ENCODE assay signal across 10 cellular contexts in genomic region chr15:64247535-64247905, GRCh38.
DNase-seq lines count a peak whose midpoint lies in the region; ATAC-seq and TF ChIP-seq lines count a peak whose summit lies in the region.
"Had no signal": no experiment of that assay in that cellular context is flagged by ENCODE, and none has a peak within 500 bp of the region (broad histone marks: within the 10 kb centered on the region; RNA-seq: fewer than 3 reads in every experiment).

No MANE protein-coding gene starts in this region.

- peaks cover 4 to 9% of the 10 kb centered on the region in 2 donors for H3K4me1 ChIP-seq in left lung
- H3K4me1 ChIP-seq in subcutaneous abdominal adipose tissue (ENCODE audit: control insufficient read depth in 5 of 5, insufficient read depth in 5 of 5, low read length in 5 of 5) = peaks cover 2 to 17% (median 15%) of the 10 kb centered on the region in 5 donors

- H3K27me3 ChIP-seq in left lung (no peaks in the 10 kb centered on the region), subcutaneous abdominal adipose tissue (ENCODE audit: control insufficient read depth in 5 of 5, insufficient read depth in 4 of 5, low read length in 5 of 5) (no peaks in the 10 kb centered on the region)

- H3K4me3 ChIP-seq in left lung = no peak overlapping the region
- no peak overlapping the region for H3K4me3 ChIP-seq in subcutaneous abdominal adipose tissue (ENCODE audit: low read depth in 1 of 5, low read length in 5 of 5)

- H3K9me3 ChIP-seq in left lung (no peaks in the 10 kb centered on the region), subcutaneous abdominal adipose tissue (ENCODE audit: control insufficient read depth in 5 of 5, low read length in 5 of 5) (no peaks in the 10 kb centered on the region)

- peak overlapping the region; percentile 81 for H3K27ac Mint-ChIP-seq in T-helper 2 cell treated with Interferon-gamma antibody and Interleukin-4, amounts not matched to agents 5 μg/mL and 100 μg/mL, for 36 hours
- H3K27ac Mint-ChIP-seq in activated T-helper 2 cell treated with anti-CD3 and anti-CD28 coated beads, Interferon-gamma antibody, Interleukin-2, Interleukin-4, amounts not matched to agents 10 μg/mL and 5 μg/mL and 100 μg/mL, durations not matched to agents 14 hours and 24 hours and 36 hours = peak overlapping the region; percentile 45

- peaks cover 27% of the 10 kb centered on the region for H3K36me3 Mint-ChIP-seq in T-helper 2 cell treated with Interferon-gamma antibody and Interleukin-4, amounts not matched to agents 5 μg/mL and 100 μg/mL, for 36 hours (ENCODE audit: low read depth)
- peaks cover 48% of the 10 kb centered on the region for H3K36me3 Mint-ChIP-seq in activated T-helper 2 cell treated with anti-CD3 and anti-CD28 coated beads, Interferon-gamma antibody, Interleukin-2, Interleukin-4, amounts not matched to agents 10 μg/mL and 5 μg/mL and 100 μg/mL, durations not matched to agents 14 hours and 24 hours and 36 hours (ENCODE audit: low read depth)

- peaks cover 5% of the 10 kb centered on the region for H3K9me3 Mint-ChIP-seq in T-helper 2 cell treated with Interferon-gamma antibody and Interleukin-4, amounts not matched to agents 5 μg/mL and 100 μg/mL, for 36 hours
- H3K9me3 Mint-ChIP-seq in activated T-helper 2 cell treated with anti-CD3 and anti-CD28 coated beads, Interferon-gamma antibody, Interleukin-2, Interleukin-4, amounts not matched to agents 10 μg/mL and 5 μg/mL and 100 μg/mL, durations not matched to agents 14 hours and 24 hours and 36 hours = peaks cover 6% of the 10 kb centered on the region
- H3K9me3 Mint-ChIP-seq: activated T-cell treated with anti-CD3 and anti-CD28 coated beads, Interleukin-2, amount 50 U/mL, for 4 hours had no signal

- no peak overlapping the region for H3K9ac ChIP-seq in subcutaneous abdominal adipose tissue (ENCODE audit: low read length in 5 of 5)

- no peaks in the 10 kb centered on the region for H3K27me3 Mint-ChIP-seq in T-helper 2 cell treated with Interferon-gamma antibody and Interleukin-4, amounts not matched to agents 5 μg/mL and 100 μg/mL, for 36 hours (ENCODE audit: low read depth)
- no peaks in the 10 kb centered on the region for H3K27me3 Mint-ChIP-seq in activated T-helper 2 cell treated with anti-CD3 and anti-CD28 coated beads, Interferon-gamma antibody, Interleukin-2, Interleukin-4, amounts not matched to agents 10 μg/mL and 5 μg/mL and 100 μg/mL, durations not matched to agents 14 hours and 24 hours and 36 hours (ENCODE audit: low read depth)

- TF ChIP-seq CTCF in left lung (IDR thresholded peaks at IDR 0.05) = no peak

- no peak for DNase-seq in T-helper 2 cell treated with Interferon-gamma antibody and Interleukin-4, amounts not matched to agents 5 μg/mL and 100 μg/mL, for 36 hours (ENCODE audit: low spot score)
- DNase-seq in T-helper 2 cell (no peak), left lung (no peak), D341Med (ENCODE audit: low spot score) (no peak)
- DNase-seq in activated T-helper 2 cell treated with anti-CD3 and anti-CD28 coated beads, Interferon-gamma antibody, Interleukin-2, Interleukin-4, amounts not matched to agents 10 μg/mL and 5 μg/mL and 100 μg/mL, durations not matched to agents 14 hours and 24 hours and 36 hours (ENCODE audit: low spot score) = no peak
- no peak for DNase-seq in stimulated activated CD4-positive, alpha-beta T cell treated with anti-CD3 and anti-CD28 coated beads, Interleukin-12 subunit alpha, Interleukin-12 subunit beta, amount 100 ng/mL, for 4 hours
- DNase-seq in activated CD4-positive, CD25-positive, alpha-beta regulatory T cell (lab: John Stamatoyannopoulos, UW) = no peak
- DNase-seq: activated T-cell treated with anti-CD3 and anti-CD28 coated beads, Interleukin-2, amount 50 U/mL, for 4 hours; left ventricle myocardium superior had no signal

- peak overlapping the region; percentile 35 for H3K4me3 Mint-ChIP-seq in T-helper 2 cell treated with Interferon-gamma antibody and Interleukin-4, amounts not matched to agents 5 μg/mL and 100 μg/mL, for 36 hours
- no peak overlapping the region for H3K4me3 Mint-ChIP-seq in activated T-helper 2 cell treated with anti-CD3 and anti-CD28 coated beads, Interferon-gamma antibody, Interleukin-2, Interleukin-4, amounts not matched to agents 10 μg/mL and 5 μg/mL and 100 μg/mL, durations not matched to agents 14 hours and 24 hours and 36 hours (ENCODE audit: low read depth)
- H3K4me3 Mint-ChIP-seq: activated T-cell treated with anti-CD3 and anti-CD28 coated beads, Interleukin-2, amount 50 U/mL, for 4 hours had no signal

- no peak for ATAC-seq in left lung

- H3K36me3 ChIP-seq in left lung (peaks cover 0 to 5% of the 10 kb centered on the region in 2 donors), subcutaneous abdominal adipose tissue (ENCODE audit: control insufficient read depth in 5 of 5, insufficient read depth in 5 of 5, low read length in 5 of 5) (peaks cover 0 to 5% (median 0%) of the 10 kb centered on the region in 5 donors)

- intact Hi-C loops in activated T-helper 2 cell treated with anti-CD3 and anti-CD28 coated beads, Interferon-gamma antibody, Interleukin-2, Interleukin-4, amounts not matched to agents 10 μg/mL and 5 μg/mL and 100 μg/mL, durations not matched to agents 14 hours and 24 hours and 36 hours (cut with micrococcal nuclease) = loop anchor here (2.0 to 10.0 kb wide), 6 partner anchors 25 to 645 kb away; partner anchors contain the start of gene CSNK1G1
- intact Hi-C loops in left lung (cut with DNase I) = no loop called here

- H3K27ac ChIP-seq in left lung = peak overlapping the region; percentile 55 to 73
- peak overlapping the region; percentile 35 for H3K27ac ChIP-seq in subcutaneous abdominal adipose tissue (ENCODE audit: low read depth, low read length)

- H3K4me1 Mint-ChIP-seq in T-helper 2 cell treated with Interferon-gamma antibody and Interleukin-4, amounts not matched to agents 5 μg/mL and 100 μg/mL, for 36 hours (ENCODE audit: low read depth) = peaks cover 41% of the 10 kb centered on the region
- H3K4me1 Mint-ChIP-seq in activated T-helper 2 cell treated with anti-CD3 and anti-CD28 coated beads, Interferon-gamma antibody, Interleukin-2, Interleukin-4, amounts not matched to agents 10 μg/mL and 5 μg/mL and 100 μg/mL, durations not matched to agents 14 hours and 24 hours and 36 hours (ENCODE audit: low read depth) = peaks cover 48% of the 10 kb centered on the region
